In genomic region chr12:4829161-4829792, GRCh38 we compare ENCODE assay signal across 10 cellular contexts.
DNase-seq lines count a peak whose midpoint lies in the region; ATAC-seq and TF ChIP-seq lines count a peak whose summit lies in the region.
"Had no signal": no experiment of that assay in that cellular context is flagged by ENCODE, and none has a peak within 500 bp of the region (broad histone marks: within the 10 kb centered on the region; RNA-seq: fewer than 3 reads in every experiment).

No MANE protein-coding gene starts in this region.

- no peak for TF ChIP-seq CTCF in gastrocnemius medialis (IDR thresholded peaks at IDR 0.05 in 4 of 5, conservative IDR thresholded peaks at IDR 0.05 in 1 of 5)
- no peak for TF ChIP-seq CTCF in stomach (IDR thresholded peaks at IDR 0.05)
- no peak for TF ChIP-seq CTCF in uterus (IDR thresholded peaks at IDR 0.05)

- H3K36me3 ChIP-seq in gastrocnemius medialis (no peaks in the 10 kb centered on the region), stomach (no peaks in the 10 kb centered on the region), uterus (no peaks in the 10 kb centered on the region)

- H3K9me3 ChIP-seq in mononuclear cell (ENCODE audit: low read depth, low read length) (no peaks in the 10 kb centered on the region), gastrocnemius medialis (no peaks in the 10 kb centered on the region), stomach (peaks cover 0 to 10% (median 7%) of the 10 kb centered on the region in 4 donors), uterus (no peaks in the 10 kb centered on the region)

- H3K27ac ChIP-seq in gastrocnemius medialis = no peak overlapping the region
- H3K27ac ChIP-seq in stomach = no peak overlapping the region
- no peak overlapping the region for H3K27ac ChIP-seq in uterus

- intact Hi-C loops in gastrocnemius medialis (cut with DNase I; ENCODE audit: low total_unique reads) (no loop called here), stomach (cut with DNase I; ENCODE audit: low total_unique reads) (no loop called here), uterus (cut with DNase I; ENCODE audit: low total_unique reads) (no loop called here)

- H3K4me1 ChIP-seq in mononuclear cell (ENCODE audit: insufficient read depth, low read length) (peaks cover 62% of the 10 kb centered on the region), gastrocnemius medialis (no peaks in the 10 kb centered on the region), stomach (no peaks in the 10 kb centered on the region), uterus (no peaks in the 10 kb centered on the region)

- TF ChIP-seq EP300 in stomach (IDR thresholded peaks at IDR 0.05) = no peak

- WGBS in stomach, 5 donors = 61 to 69% (median 65%) methylated on average over 7 of the region's 7 CpGs

- in situ Hi-C loops in gastrocnemius medialis (cut with MboI; ENCODE audit: low sequenced_read_pairs in 4 of 4) = no loop called here

- peak overlapping the region; percentile 8 for H3K4me3 ChIP-seq in mononuclear cell (ENCODE audit: low read length)
- H3K4me3 ChIP-seq in gastrocnemius medialis = no peak overlapping the region
- H3K4me3 ChIP-seq in stomach = no peak overlapping the region
- no peak overlapping the region for H3K4me3 ChIP-seq in uterus
- H3K4me3 ChIP-seq: GM23338 had no signal

- H3K27me3 ChIP-seq in mononuclear cell (ENCODE audit: insufficient read depth, low read length) (no peaks in the 10 kb centered on the region), gastrocnemius medialis (peaks cover 0 to 13% (median 4%) of the 10 kb centered on the region in 3 donors), stomach (peaks cover 0 to 40% (median 0%) of the 10 kb centered on the region in 3 donors), uterus (no peaks in the 10 kb centered on the region)

- no peak for DNase-seq in gastrocnemius medialis
- DNase-seq in stomach = no peak
- no peak for DNase-seq in cerebellum (ENCODE audit: low spot score)
- no peak for DNase-seq in uterus
- DNase-seq: stimulated activated CD4-positive, alpha-beta T cell treated with anti-CD3 and anti-CD28 coated beads, Interleukin-2, amount 100 ng/mL, for 48 hours had no signal

- ATAC-seq in GM18867 (IDR thresholded peaks at IDR 0.05; ENCODE audit: unreplicated experiment) = peak; percentile 77
- peak; percentile 69 for ATAC-seq in GM21717 (IDR thresholded peaks at IDR 0.05; ENCODE audit: unreplicated experiment)
- ATAC-seq in HG03565 (IDR thresholded peaks at IDR 0.05; ENCODE audit: unreplicated experiment) = peak; percentile 88
- ATAC-seq in gastrocnemius medialis = no peak

- TF ChIP-seq POLR2A in gastrocnemius medialis (IDR thresholded peaks at IDR 0.05) (no peak), stomach (IDR thresholded peaks at IDR 0.05) (no peak), uterus (IDR thresholded peaks at IDR 0.05) (no peak)

Comparison
In these comparisons a context has a peak if more than half of its experiments do, and no peak if none do; other contexts are left out.
1. ATAC-seq: peak in GM18867 (single experiment), GM21717 (single experiment) and HG03565 (single experiment); none in gastrocnemius medialis (0 of 2).